ENCODE assay signal across 21 cellular contexts in genomic region chr3:46857485-46858341, GRCh38. TPM values are rescaled to one million over a fixed set of nuclear protein-coding genes. Genes with fewer than 3 reads are reported as not detected.
A peak's percentile ranks its signal among the peaks of the same experiment; 100 is the strongest.
DNase-seq lines count a peak whose midpoint lies in the region; ATAC-seq and TF ChIP-seq lines count a peak whose summit lies in the region.
"Had no signal": no experiment of that assay in that cellular context is flagged by ENCODE, and none has a peak within 500 bp of the region (broad histone marks: within the 10 kb centered on the region; RNA-seq: fewer than 3 reads in every experiment).

No MANE protein-coding gene starts in this region.

- H3K4me1 ChIP-seq in Peyer's patch (no peaks in the 10 kb centered on the region), skeletal muscle tissue (ENCODE audit: control insufficient read depth in 3 of 3, insufficient read depth in 3 of 3, low read length in 3 of 3) (peaks cover 19 to 60% (median 48%) of the 10 kb centered on the region in 3 donors)
- H3K4me1 ChIP-seq: tibial nerve had no signal

- no peaks in the 10 kb centered on the region for H3K9me3 ChIP-seq in Peyer's patch
- H3K9me3 ChIP-seq in skeletal muscle tissue (ENCODE audit: control insufficient read depth in 3 of 3, low read length in 3 of 3), result no peaks in the 10 kb centered on the region
- H3K9me3 ChIP-seq: tibial nerve had no signal

- peak; percentile 6 for DNase-seq in activated CD8-positive, alpha-beta memory T cell treated with anti-CD3 and anti-CD28 coated beads, Interleukin-2, amount 50 U/mL, for 4 hours
- DNase-seq in activated CD8-positive, alpha-beta memory T cell treated with anti-CD3 and anti-CD28 coated beads, Interleukin-2, amount 50 U/mL, for 48 hours, result no peak
- DNase-seq in Peyer's patch, result peak in 2 of 3 donors; percentile 31 to 32
- DNase-seq in left lobe of liver (ENCODE audit: low spot score), result peak; percentile 16
- DNase-seq in GF-D8 (lab: John Stamatoyannopoulos, UW), result no peak
- DNase-seq: activated CD8-positive, alpha-beta memory T cell treated with anti-CD3 and anti-CD28 coated beads, Interleukin-2, amount 10 ng/mL, durations not matched to agents 7 days and 5 days; hippocampal formation; KG1; MV-4-11; naive B cell; NCI-H187; NCI-H446; RPMI8226 had no signal

- H3K27ac ChIP-seq in Peyer's patch (no peak overlapping the region), skeletal muscle tissue (ENCODE audit: low read depth, low read length) (no peak overlapping the region)
- H3K27ac ChIP-seq: C4-2B, tibial nerve had no signal

- ATAC-seq in left lobe of liver, result no peak
- ATAC-seq in GM21786 (IDR thresholded peaks at IDR 0.05; ENCODE audit: unreplicated experiment), result no peak
- ATAC-seq in HG02798 (IDR thresholded peaks at IDR 0.05; ENCODE audit: poor library complexity, unreplicated experiment), result no peak
- ATAC-seq: activated CD8-positive, alpha-beta memory T cell treated with anti-CD3 and anti-CD28 coated beads, Interleukin-2, amount 10 ng/mL, durations not matched to agents 7 days and 5 days; activated T-helper 17 cell treated with anti-CD3 and anti-CD28 coated beads, Interleukin-2, amount 50 U/mL, for 72 hours; stimulated activated memory B cell treated with anti-CD40 and anti-IgM and Interleukin-4, amounts not matched to agents 10 μg/mL and 1 μg/mL and 100 μg/mL, for 72 hours had no signal

- no peak for TF ChIP-seq CTCF in Peyer's patch (IDR thresholded peaks at IDR 0.05)

- TF ChIP-seq POLR2A in Peyer's patch (IDR thresholded peaks at IDR 0.05), result no peak

- H3K9ac ChIP-seq in skeletal muscle tissue (ENCODE audit: low read depth in 1 of 3, low read length in 3 of 3), result peak overlapping the region in 1 of 3 donors; percentile 99

- H3K27me3 ChIP-seq in Peyer's patch (no peaks in the 10 kb centered on the region), skeletal muscle tissue (ENCODE audit: control insufficient read depth in 3 of 3, insufficient read depth in 3 of 3, low read length in 3 of 3) (peaks cover 0 to 3% (median 0%) of the 10 kb centered on the region in 3 donors)
- H3K27me3 ChIP-seq: tibial nerve had no signal

- H3K4me3 ChIP-seq in Peyer's patch (no peak overlapping the region), skeletal muscle tissue (ENCODE audit: low read length in 3 of 3) (peak overlapping the region in 2 of 3 donors; percentile 14 to 96)
- H3K4me3 ChIP-seq: tibial nerve had no signal

- no peaks in the 10 kb centered on the region for H3K36me3 ChIP-seq in Peyer's patch
- H3K36me3 ChIP-seq in skeletal muscle tissue (ENCODE audit: control insufficient read depth in 3 of 3, insufficient read depth in 3 of 3, low read length in 3 of 3), result peaks cover 0 to 52% (median 15%) of the 10 kb centered on the region in 3 donors
- H3K36me3 ChIP-seq: tibial nerve had no signal

RNA-seq across cellular contexts. Expression of gene MYL3, which starts 5.5 kb away (rescaled TPM):
- 10 to 100 TPM in 1 of 4 donors, 1 to 10 TPM in 1, not detected in 2; 1.5 to 17.3 TPM for total RNA-seq in Peyer's patch
- total RNA-seq in left lobe of liver, result 1.4 TPM
- 53.2 TPM for total RNA-seq in skeletal muscle tissue
- total RNA-seq: activated CD8-positive, alpha-beta memory T cell treated with anti-CD3 and anti-CD28 coated beads, Interleukin-2, amount 10 ng/mL, durations not matched to agents 7 days and 5 days; activated T-helper 17 cell treated with anti-CD3 and anti-CD28 coated beads, Interleukin-2, amount 50 U/mL, for 72 hours; dermis microvascular lymphatic vessel endothelial cell had no signal

RNA-seq across cellular contexts. Expression of gene PTH1R, which starts 19.8 kb away (rescaled TPM):
- total RNA-seq in Peyer's patch, result 10 to 100 TPM in 1 of 4 donors, 1 to 10 TPM in 3; 2.4 to 12.4 (median 5.7) TPM
- 24.6 TPM for total RNA-seq in left lobe of liver
- total RNA-seq in skeletal muscle tissue, result 9.4 TPM
- total RNA-seq: activated CD8-positive, alpha-beta memory T cell treated with anti-CD3 and anti-CD28 coated beads, Interleukin-2, amount 10 ng/mL, durations not matched to agents 7 days and 5 days; activated T-helper 17 cell treated with anti-CD3 and anti-CD28 coated beads, Interleukin-2, amount 50 U/mL, for 72 hours had no signal

Comparison
In these comparisons a context has a peak if more than half of its experiments do, and no peak if none do; other contexts are left out.
1. DNase-seq: peak in activated CD8-positive, alpha-beta memory T cell treated with anti-CD3 and anti-CD28 coated beads, Interleukin-2, amount 50 U/mL, for 4 hours (single experiment), Peyer's patch (2 of 3) and left lobe of liver (single experiment); none in activated CD8-positive, alpha-beta memory T cell treated with anti-CD3 and anti-CD28 coated beads, Interleukin-2, amount 50 U/mL, for 48 hours (single experiment) and GF-D8 (single experiment).
2. H3K4me3 ChIP-seq: peak in skeletal muscle tissue (2 of 3); none in Peyer's patch (0 of 4).